8 cellular contexts compared by ENCODE assay signal in the genomic region with DNA sequence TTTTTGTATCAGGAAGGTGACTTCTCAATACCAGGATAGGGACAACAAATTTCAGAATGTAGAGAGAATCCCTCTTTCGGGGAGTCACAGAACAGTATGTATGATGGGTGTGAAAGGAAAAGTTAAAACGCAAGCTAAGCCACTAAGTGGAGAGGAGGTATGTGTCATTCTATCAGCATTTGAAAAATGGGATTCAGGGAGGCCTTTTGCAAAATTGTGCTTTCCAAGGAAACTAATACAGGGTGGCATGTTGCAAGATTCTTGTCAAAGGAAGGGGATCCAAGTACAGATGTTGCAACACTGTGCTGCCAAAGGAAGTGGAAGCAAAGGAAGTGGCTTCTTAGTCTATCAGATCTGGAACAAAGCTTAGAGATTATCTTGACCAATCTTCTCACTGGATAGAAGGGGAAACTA. TPM values are rescaled to one million over a fixed set of nuclear protein-coding genes. Genes with fewer than 3 reads are reported as not detected.
A peak's percentile ranks its signal among the peaks of the same experiment; 100 is the strongest.
DNase-seq lines count a peak whose midpoint lies in the region; ATAC-seq, FAIRE-seq and TF ChIP-seq lines count a peak whose summit lies in the region.

No MANE protein-coding gene starts in this region.

- DNase-seq in AG09319 (ENCODE audit: extremely low read depth, low read depth) (peak; percentile 85), NCI-H226 (peak; percentile 92), bronchial epithelial cell (ENCODE audit: low read depth) (peak; percentile 96), NCI-H1092 (lab: John Stamatoyannopoulos, UW) (no peak), NCI-H128 (lab: John Stamatoyannopoulos, UW; ENCODE audit: unreplicated experiment) (no peak)

- peak overlapping the region; percentile 88 for H3K27ac ChIP-seq in muscle layer of duodenum (ENCODE audit: low read length)

- peak; percentile 10 for ATAC-seq in GM21447 (IDR thresholded peaks at IDR 0.05; ENCODE audit: unreplicated experiment)
- ATAC-seq in HG02571 (IDR thresholded peaks at IDR 0.05; ENCODE audit: unreplicated experiment) = no peak

- H3K4me3 ChIP-seq in bronchial epithelial cell (ENCODE audit: low read depth, low read length) (no peak overlapping the region), muscle layer of duodenum (ENCODE audit: low read depth in 1 of 2, low read length in 2 of 2) (no peak overlapping the region)

- no peak for TF ChIP-seq CTCF in AG09319 (IDR thresholded peaks at IDR 0.05; ENCODE audit: low read depth, low read length)
- TF ChIP-seq CTCF in bronchial epithelial cell (IDR thresholded peaks at IDR 0.05; ENCODE audit: insufficient read depth, low read length, severe bottlenecking) = peak; percentile 26

- no peaks in the 10 kb centered on the region for H3K36me3 ChIP-seq in bronchial epithelial cell (ENCODE audit: control insufficient read depth, insufficient read depth, low read length)
- H3K36me3 ChIP-seq in muscle layer of duodenum (ENCODE audit: control insufficient read depth in 1 of 2, insufficient read depth in 2 of 2, low read length in 2 of 2) = no peaks in the 10 kb centered on the region

- no peak for FAIRE-seq in bronchial epithelial cell (lab: Jason Lieb, UNC)

- H3K27me3 ChIP-seq in bronchial epithelial cell (ENCODE audit: control insufficient read depth, insufficient read depth, low read length) (no peaks in the 10 kb centered on the region), muscle layer of duodenum (ENCODE audit: low read depth, low read length) (no peaks in the 10 kb centered on the region)

- H3K9me3 ChIP-seq in muscle layer of duodenum (ENCODE audit: control insufficient read depth in 1 of 2, low read length in 2 of 2) = no peaks in the 10 kb centered on the region

- H3K4me1 ChIP-seq in muscle layer of duodenum (ENCODE audit: control insufficient read depth in 1 of 2, insufficient read depth in 2 of 2, low read length in 2 of 2) = peaks cover 30 to 35% of the 10 kb centered on the region in 2 donors

RNA-seq across cellular contexts. Expression of gene TNIP1, which starts 12.6 kb away (rescaled TPM):
- total RNA-seq in bronchial epithelial cell = 65.6 and 75.3 TPM in 2 replicates

Comparison
In these comparisons a context has a peak if more than half of its experiments do, and no peak if none do; other contexts are left out.
1. DNase-seq: peak in AG09319 (single experiment), NCI-H226 (single experiment) and bronchial epithelial cell (single experiment); none in NCI-H1092 (single experiment) and NCI-H128 (single experiment).